9 cellular contexts compared by ENCODE assay signal in genomic region chr3:79521221-79521848, GRCh38.
A peak's percentile ranks its signal among the peaks of the same experiment; 100 is the strongest.
DNase-seq lines count a peak whose midpoint lies in the region; ATAC-seq and TF ChIP-seq lines count a peak whose summit lies in the region.
"Had no signal": no experiment of that assay in that cellular context is flagged by ENCODE, and none has a peak within 500 bp of the region (broad histone marks: within the 10 kb centered on the region; RNA-seq: fewer than 3 reads in every experiment).

No MANE protein-coding gene starts in this region.

- WGBS in lung, 2 donors, result 5 to 9% methylated on average over 8 of the region's 8 CpGs

- H3K27me3 Mint-ChIP-seq in activated CD8-positive, alpha-beta T cell treated with anti-CD3 and anti-CD28 coated beads for 36 hours, result no peaks in the 10 kb centered on the region
- no peaks in the 10 kb centered on the region for H3K27me3 Mint-ChIP-seq in activated CD8-positive, alpha-beta T cell treated with anti-CD3 and anti-CD28 coated beads, Interleukin-2, amount 10 ng/mL, durations not matched to agents 7 days and 5 days (ENCODE audit: low read depth)
- H3K27me3 Mint-ChIP-seq: dendritic cell treated with granulocyte-macrophage colony-stimulating factor and Interleukin-4, amounts not matched to agents 40 ng/mL and 50 ng/mL, for 4 days had no signal

- H3K4me1 ChIP-seq in lung (ENCODE audit: control insufficient read depth in 2 of 2, insufficient read depth in 2 of 2, low read length in 2 of 2), result no peaks in the 10 kb centered on the region

- no peak overlapping the region for H3K27ac ChIP-seq in lung (ENCODE audit: low read depth in 1 of 2, low read length in 1 of 2)

- TF ChIP-seq CTCF in activated CD8-positive, alpha-beta T cell treated with anti-CD3 and anti-CD28 coated beads for 36 hours (IDR thresholded peaks at IDR 0.05), result peak; percentile 66
- no peak for TF ChIP-seq CTCF in lung (IDR thresholded peaks at IDR 0.05; ENCODE audit: control extremely low read depth, extremely low read depth)

- H3K27me3 ChIP-seq in lung (ENCODE audit: control insufficient read depth, insufficient read depth), result no peaks in the 10 kb centered on the region

- H3K36me3 Mint-ChIP-seq in activated CD8-positive, alpha-beta T cell treated with anti-CD3 and anti-CD28 coated beads for 36 hours (ENCODE audit: low read depth), result no peaks in the 10 kb centered on the region
- no peaks in the 10 kb centered on the region for H3K36me3 Mint-ChIP-seq in activated CD8-positive, alpha-beta T cell treated with anti-CD3 and anti-CD28 coated beads, Interleukin-2, amount 10 ng/mL, durations not matched to agents 7 days and 5 days (ENCODE audit: low read depth)

- CTCF ChIA-PET in activated CD8-positive, alpha-beta T cell treated with anti-CD3 and anti-CD28 coated beads for 36 hours (lab: Charles Lee), result interaction anchor here (1.2 to 2.2 kb wide), 2 partner anchors 9 to 323 kb away, joined by 6 to 8 read pairs; no protein-coding TSS in a partner anchor
- CTCF ChIA-PET in activated CD8-positive, alpha-beta T cell treated with anti-CD3 and anti-CD28 coated beads, Interleukin-2, amount 10 ng/mL, durations not matched to agents 7 days and 5 days (lab: Charles Lee), result interaction anchor here (1.8 kb wide), 1 partner anchor 10 kb away, joined by 5 read pairs; no protein-coding TSS in a partner anchor

- no peak overlapping the region for H3K4me3 Mint-ChIP-seq in activated CD8-positive, alpha-beta T cell treated with anti-CD3 and anti-CD28 coated beads for 36 hours
- no peak overlapping the region for H3K4me3 Mint-ChIP-seq in activated CD8-positive, alpha-beta T cell treated with anti-CD3 and anti-CD28 coated beads, Interleukin-2, amount 10 ng/mL, durations not matched to agents 7 days and 5 days
- H3K4me3 Mint-ChIP-seq: dendritic cell treated with granulocyte-macrophage colony-stimulating factor and Interleukin-4, amounts not matched to agents 40 ng/mL and 50 ng/mL, for 4 days had no signal

- intact Hi-C loops in activated CD8-positive, alpha-beta T cell treated with anti-CD3 and anti-CD28 coated beads for 36 hours (cut with micrococcal nuclease), result no loop called here

- peak; percentile 3 for DNase-seq in activated CD8-positive, alpha-beta T cell treated with anti-CD3 and anti-CD28 coated beads for 36 hours
- DNase-seq in activated CD8-positive, alpha-beta T cell treated with anti-CD3 and anti-CD28 coated beads, Interleukin-2, amount 10 ng/mL, durations not matched to agents 7 days and 5 days, result no peak
- DNase-seq in NCI-H226 (peak; percentile 12), brain pericyte (ENCODE audit: low read depth, low spot score) (peak; percentile 25), lung (ENCODE audit: low spot score) (no peak), ureter (ENCODE audit: low spot score) (no peak), mucosa of gallbladder (ENCODE audit: low spot score) (no peak)

- peaks cover 3% of the 10 kb centered on the region for H3K9me3 Mint-ChIP-seq in activated CD8-positive, alpha-beta T cell treated with anti-CD3 and anti-CD28 coated beads for 36 hours
- H3K9me3 Mint-ChIP-seq in activated CD8-positive, alpha-beta T cell treated with anti-CD3 and anti-CD28 coated beads, Interleukin-2, amount 10 ng/mL, durations not matched to agents 7 days and 5 days (ENCODE audit: insufficient read depth), result no peaks in the 10 kb centered on the region
- H3K9me3 Mint-ChIP-seq: dendritic cell treated with granulocyte-macrophage colony-stimulating factor and Interleukin-4, amounts not matched to agents 40 ng/mL and 50 ng/mL, for 4 days had no signal

- no peaks in the 10 kb centered on the region for H3K9me3 ChIP-seq in lung (ENCODE audit: control insufficient read depth in 2 of 2, insufficient read depth in 1 of 2, low read length in 1 of 2)

- POLR2A ChIA-PET in activated CD8-positive, alpha-beta T cell treated with anti-CD3 and anti-CD28 coated beads for 36 hours (lab: Charles Lee), result no interaction called here
- POLR2A ChIA-PET in activated CD8-positive, alpha-beta T cell treated with anti-CD3 and anti-CD28 coated beads, Interleukin-2, amount 10 ng/mL, durations not matched to agents 7 days and 5 days (lab: Charles Lee), result no interaction called here

- no peaks in the 10 kb centered on the region for H3K4me1 Mint-ChIP-seq in activated CD8-positive, alpha-beta T cell treated with anti-CD3 and anti-CD28 coated beads for 36 hours (ENCODE audit: low read depth)
- no peaks in the 10 kb centered on the region for H3K4me1 Mint-ChIP-seq in activated CD8-positive, alpha-beta T cell treated with anti-CD3 and anti-CD28 coated beads, Interleukin-2, amount 10 ng/mL, durations not matched to agents 7 days and 5 days (ENCODE audit: low read depth)

- no peaks in the 10 kb centered on the region for H3K36me3 ChIP-seq in lung (ENCODE audit: control insufficient read depth in 2 of 2, insufficient read depth in 2 of 2, low read length in 2 of 2)

- no peak for ATAC-seq in activated CD8-positive, alpha-beta T cell treated with anti-CD3 and anti-CD28 coated beads for 36 hours
- no peak for ATAC-seq in activated CD8-positive, alpha-beta T cell treated with anti-CD3 and anti-CD28 coated beads, Interleukin-2, amount 10 ng/mL, durations not matched to agents 7 days and 5 days
- ATAC-seq in HG02678 (IDR thresholded peaks at IDR 0.05; ENCODE audit: unreplicated experiment), result peak; percentile 68
- peak; percentile 66 for ATAC-seq in lung (ENCODE audit: insufficient read depth, low FRiP score)

- H3K4me3 ChIP-seq in lung, result no peak overlapping the region

- no peak overlapping the region for H3K27ac Mint-ChIP-seq in activated CD8-positive, alpha-beta T cell treated with anti-CD3 and anti-CD28 coated beads for 36 hours
- no peak overlapping the region for H3K27ac Mint-ChIP-seq in activated CD8-positive, alpha-beta T cell treated with anti-CD3 and anti-CD28 coated beads, Interleukin-2, amount 10 ng/mL, durations not matched to agents 7 days and 5 days
- H3K27ac Mint-ChIP-seq: dendritic cell treated with granulocyte-macrophage colony-stimulating factor and Interleukin-4, amounts not matched to agents 40 ng/mL and 50 ng/mL, for 4 days had no signal

Comparison
In these comparisons a context has a peak if more than half of its experiments do, and no peak if none do; other contexts are left out.
1. DNase-seq: peak in activated CD8-positive, alpha-beta T cell treated with anti-CD3 and anti-CD28 coated beads for 36 hours (single experiment), NCI-H226 (single experiment) and brain pericyte (single experiment); none in activated CD8-positive, alpha-beta T cell treated with anti-CD3 and anti-CD28 coated beads, Interleukin-2, amount 10 ng/mL, durations not matched to agents 7 days and 5 days (single experiment), lung (single experiment), ureter (single experiment) and mucosa of gallbladder (single experiment).
2. ATAC-seq: peak in HG02678 (single experiment) and lung (single experiment); none in activated CD8-positive, alpha-beta T cell treated with anti-CD3 and anti-CD28 coated beads for 36 hours (single experiment) and activated CD8-positive, alpha-beta T cell treated with anti-CD3 and anti-CD28 coated beads, Interleukin-2, amount 10 ng/mL, durations not matched to agents 7 days and 5 days (single experiment).